ENCODE assay signal across 17 cellular contexts in genomic region chr7:131548371-131548770, GRCh38. TPM values are rescaled to one million over a fixed set of nuclear protein-coding genes. Genes with fewer than 3 reads are reported as not detected.
DNase-seq lines count a peak whose midpoint lies in the region; TF ChIP-seq lines count a peak whose summit lies in the region.
"Had no signal": no experiment of that assay in that cellular context is flagged by ENCODE, and none has a peak within 500 bp of the region (broad histone marks: within the 10 kb centered on the region; RNA-seq: fewer than 3 reads in every experiment).

No MANE protein-coding gene starts in this region.

- H3K9me3 ChIP-seq in HEK293 (ENCODE audit: control insufficient read depth, insufficient read depth, low read depth, low read length) (no peaks in the 10 kb centered on the region), spleen (no peaks in the 10 kb centered on the region)

- H3K36me3 ChIP-seq in HEK293 (ENCODE audit: control insufficient read depth in 2 of 2, insufficient read depth in 1 of 2, low read length in 2 of 2) (no peaks in the 10 kb centered on the region), spleen (no peaks in the 10 kb centered on the region)

- no peaks in the 10 kb centered on the region for H3K9me3 Mint-ChIP-seq in endothelial cell (ENCODE audit: unreplicated experiment)

- DNase-seq in Kasumi-1 (lab: John Stamatoyannopoulos, UW): peak; percentile 65 to 66
- no peak for DNase-seq in endothelial cell (ENCODE audit: low spot score)
- peak; percentile 6 for DNase-seq in spleen
- DNase-seq in NCI-H524 treated with DMSO at 0.1 percent for 48 hours (lab: John Stamatoyannopoulos, UW): no peak
- DNase-seq in AG08396 (ENCODE audit: low spot score): no peak
- no peak for DNase-seq in NK-92 (lab: John Stamatoyannopoulos, UW; ENCODE audit: unreplicated experiment)
- DNase-seq: ACHN, AML-193, DMS79 treated with DMSO at 0.1 percent for 48 hours, KG1, NCI-H1417, NCI-H187 treated with DMSO at 0.1 percent for 48 hours, NCI-H2227 treated with DMSO at 0.1 percent for 48 hours, NCI-H510A treated with DMSO at 0.1 percent for 48 hours, NCI-H82 had no signal

- H3K27ac ChIP-seq in HEK293 (ENCODE audit: extremely low read depth, low read depth, low read length) (no peak overlapping the region), spleen (no peak overlapping the region)

- no peak for TF ChIP-seq CTCF in HEK293 (tag by site-specific recombination; IDR thresholded peaks at IDR 0.05)
- no peak for TF ChIP-seq CTCF in endothelial cell (IDR thresholded peaks at IDR 0.05; ENCODE audit: unreplicated experiment)
- no peak for TF ChIP-seq CTCF in spleen (IDR thresholded peaks at IDR 0.05 in 8 of 11, conservative IDR thresholded peaks at IDR 0.05 in 3 of 11)

- 59 to 72% (median 66%) methylated on average over 2 of the region's 2 CpGs for WGBS in spleen, 5 donors

- H3K4me1 Mint-ChIP-seq in endothelial cell (ENCODE audit: unreplicated experiment): peaks cover 55% of the 10 kb centered on the region

- H3K27me3 ChIP-seq in spleen (replicated peaks in 1 of 7): no peaks in the 10 kb centered on the region

- POLR2A ChIA-PET in HEK293 (lab: Yijun Ruan, JAX): no interaction called here

- intact Hi-C loops in spleen (cut with DNase I; ENCODE audit: low total_unique reads): no loop called here

- H3K27me3 Mint-ChIP-seq in endothelial cell (ENCODE audit: unreplicated experiment): peaks cover 7% of the 10 kb centered on the region

- H3K4me3 Mint-ChIP-seq in endothelial cell (ENCODE audit: unreplicated experiment): peak overlapping the region; percentile 82
- H3K4me3 Mint-ChIP-seq: CD14-positive monocyte had no signal

- CTCF ChIA-PET in HEK293 (lab: Yijun Ruan, JAX): interaction anchor here (0.6 to 4.6 kb wide), 8 partner anchors 10 to 1102 kb away, joined by 3 to 39 read pairs (median 4); no protein-coding TSS in a partner anchor

- no peaks in the 10 kb centered on the region for H3K4me1 ChIP-seq in HEK293 (ENCODE audit: control insufficient read depth, insufficient read depth, low read length)
- H3K4me1 ChIP-seq in spleen: peaks cover 0 to 36% (median 6%) of the 10 kb centered on the region in 6 donors

- H3K4me3 ChIP-seq in HEK293 (ENCODE audit: low read depth, low read length) (no peak overlapping the region), spleen (no peak overlapping the region)

- H3K36me3 Mint-ChIP-seq in endothelial cell (ENCODE audit: low read depth, unreplicated experiment): peaks cover 19% of the 10 kb centered on the region
- H3K36me3 Mint-ChIP-seq: CD14-positive monocyte had no signal

- H3K27ac Mint-ChIP-seq in endothelial cell (ENCODE audit: unreplicated experiment): peak overlapping the region; percentile 63
- H3K27ac Mint-ChIP-seq: CD14-positive monocyte had no signal

- no peak for TF ChIP-seq POLR2A in spleen (IDR thresholded peaks at IDR 0.05)

TF ChIP-seq in HEK293, 187 proteins besides CTCF, POLR2A, EP300 and RAD21:
- TF ChIP-seq, protein P1, sequence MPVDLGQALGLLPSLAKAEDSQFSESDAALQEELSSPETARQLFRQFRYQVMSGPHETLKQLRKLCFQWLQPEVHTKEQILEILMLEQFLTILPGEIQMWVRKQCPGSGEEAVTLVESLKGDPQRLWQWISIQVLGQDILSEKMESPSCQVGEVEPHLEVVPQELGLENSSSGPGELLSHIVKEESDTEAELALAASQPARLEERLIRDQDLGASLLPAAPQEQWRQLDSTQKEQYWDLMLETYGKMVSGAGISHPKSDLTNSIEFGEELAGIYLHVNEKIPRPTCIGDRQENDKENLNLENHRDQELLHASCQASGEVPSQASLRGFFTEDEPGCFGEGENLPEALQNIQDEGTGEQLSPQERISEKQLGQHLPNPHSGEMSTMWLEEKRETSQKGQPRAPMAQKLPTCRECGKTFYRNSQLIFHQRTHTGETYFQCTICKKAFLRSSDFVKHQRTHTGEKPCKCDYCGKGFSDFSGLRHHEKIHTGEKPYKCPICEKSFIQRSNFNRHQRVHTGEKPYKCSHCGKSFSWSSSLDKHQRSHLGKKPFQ (tag by site-specific recombination; IDR thresholded peaks at IDR 0.05): no peak
- TF ChIP-seq, protein P2, sequence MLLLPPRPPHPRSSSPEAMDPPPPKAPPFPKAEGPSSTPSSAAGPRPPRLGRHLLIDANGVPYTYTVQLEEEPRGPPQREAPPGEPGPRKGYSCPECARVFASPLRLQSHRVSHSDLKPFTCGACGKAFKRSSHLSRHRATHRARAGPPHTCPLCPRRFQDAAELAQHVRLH (tag by site-specific recombination; IDR thresholded peaks at IDR 0.05): 0 out of 2 replicates have a peak, but pooled peaks have one; percentile 53
- TF ChIP-seq ZSCAN5A (tag by site-specific recombination; IDR thresholded peaks at IDR 0.05) (peak; percentile 60; the same call in 1 of the 2 replicates), ZNF341 (tag by site-specific recombination; IDR thresholded peaks at IDR 0.05; ENCODE audit: low read depth) (no peak)

RNA-seq across cellular contexts. Expression of gene PODXL, which starts 8.1 kb away (rescaled TPM):
- 302 TPM for total RNA-seq in endothelial cell (ENCODE audit: unreplicated experiment)
- 10 to 100 TPM; 12.8 to 27.5 (median 18.7) TPM for total RNA-seq in spleen
- polyA plus RNA-seq in spleen: 1 to 10 TPM; 1.9 to 5.0 (median 2.9) TPM

Comparison
In these comparisons a context has a peak if more than half of its experiments do, and no peak if none do; other contexts are left out.
1. DNase-seq: peak in Kasumi-1 (2 of 2) and spleen (single experiment); none in endothelial cell (single experiment), NCI-H524 treated with DMSO at 0.1 percent for 48 hours (single experiment), AG08396 (single experiment) and NK-92 (single experiment).
2. RNA of gene PODXL, which starts 8.1 kb away (total RNA-seq): 302 TPM in endothelial cell (single experiment); 12.8 to 27.5 TPM in spleen; every median in the first group is over 10 times any median in the second.